ENCODE assay signal across 1 cellular context in genomic region chr5:101102506-101102905, GRCh38.
TF ChIP-seq lines count a peak whose summit lies in the region.

No MANE protein-coding gene starts in this region.

TF ChIP-seq in GM23338, 12 proteins besides CTCF, POLR2A, EP300 and RAD21 (continued from another document):
- TF ChIP-seq ZNF462 (CRISPR knock-in tag; IDR thresholded peaks at IDR 0.05) (no peak), POLR2AphosphoS5 (IDR thresholded peaks at IDR 0.05; ENCODE audit: low read depth) (no peak), STAT1 (IDR thresholded peaks at IDR 0.05; ENCODE audit: unreplicated experiment) (no peak), ZNF331 (CRISPR knock-in tag; IDR thresholded peaks at IDR 0.05; ENCODE audit: low read depth) (no peak), EZH2phosphoT487 (IDR thresholded peaks at IDR 0.05; ENCODE audit: unreplicated experiment) (no peak), REST (IDR thresholded peaks at IDR 0.05; ENCODE audit: unreplicated experiment) (no peak)
